8 cellular contexts compared by ENCODE assay signal in the genomic region with DNA sequence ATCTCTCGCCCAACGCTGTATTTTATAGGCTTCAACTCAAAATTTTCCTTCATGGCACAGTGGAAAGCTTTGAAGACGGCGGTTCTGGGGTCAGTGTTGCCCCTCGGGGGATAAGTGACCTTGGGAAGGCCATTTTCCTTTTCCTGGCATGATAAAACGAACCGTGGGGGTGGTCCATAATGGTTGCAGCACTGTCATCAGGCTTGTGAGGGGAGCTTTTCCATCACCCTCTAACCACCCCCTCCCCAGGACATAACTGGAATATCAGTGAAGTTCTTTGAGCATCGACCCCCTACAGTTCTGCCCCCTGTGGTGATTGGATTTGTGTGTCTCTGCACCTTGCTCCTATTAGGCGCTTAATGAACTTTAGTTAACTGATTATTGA. TPM values are rescaled to one million over a fixed set of nuclear protein-coding genes. Genes with fewer than 3 reads are reported as not detected.
DNase-seq lines count a peak whose midpoint lies in the region; ATAC-seq lines count a peak whose summit lies in the region.

No MANE protein-coding gene starts in this region.

- peaks cover 12 to 18% (median 17%) of the 10 kb centered on the region in 3 donors for H3K4me1 Mint-ChIP-seq in IgD-negative memory B cell

- H3K4me1 ChIP-seq in mucosa of rectum (ENCODE audit: control insufficient read depth in 2 of 2, insufficient read depth in 2 of 2, low read length in 2 of 2) = peaks cover 26 to 32% of the 10 kb centered on the region in 2 donors

- peak overlapping the region; percentile 89 to 99 (median 91) for H3K27ac Mint-ChIP-seq in IgD-negative memory B cell

- peak overlapping the region; percentile 86 to 98 (median 92) for H3K4me3 Mint-ChIP-seq in IgD-negative memory B cell

- no peaks in the 10 kb centered on the region for H3K36me3 ChIP-seq in mucosa of rectum (ENCODE audit: control insufficient read depth in 2 of 2, insufficient read depth in 2 of 2, low read length in 2 of 2)

- no peaks in the 10 kb centered on the region for H3K9me3 Mint-ChIP-seq in IgD-negative memory B cell

- DNase-seq in COLO829 (ENCODE audit: low spot score) (peak; percentile 21), cerebellar cortex (ENCODE audit: low spot score) (peak; percentile 37), dedifferentiated amniotic fluid mesenchymal stem cell (ENCODE audit: extremely low spot score) (no peak), NCI-H187 treated with DMSO at 0.1 percent for 48 hours (lab: John Stamatoyannopoulos, UW) (no peak)
- no peak for DNase-seq in activated effector memory CD4-positive, alpha-beta T cell treated with anti-CD3 and anti-CD28 coated beads, Interleukin-2, amount 50 U/mL, for 16 hours

- H3K9me3 ChIP-seq in mucosa of rectum (ENCODE audit: control insufficient read depth in 2 of 2, low read length in 2 of 2) = no peaks in the 10 kb centered on the region

- peaks cover 1% of the 10 kb centered on the region for H3K27me3 Mint-ChIP-seq in IgD-negative memory B cell

- H3K27me3 ChIP-seq in mucosa of rectum (ENCODE audit: control insufficient read depth in 2 of 2, insufficient read depth in 2 of 2, low read length in 2 of 2) = no peaks in the 10 kb centered on the region

- H3K27ac ChIP-seq in mucosa of rectum (ENCODE audit: low read depth in 2 of 2, low read length in 2 of 2) = peak overlapping the region; percentile 88 to 95

- H3K4me3 ChIP-seq in mucosa of rectum (ENCODE audit: low read length in 2 of 2) = peak overlapping the region; percentile 68 to 87

- no peaks in the 10 kb centered on the region for H3K36me3 Mint-ChIP-seq in IgD-negative memory B cell

- peak overlapping the region; percentile 89 to 96 for H3K9ac ChIP-seq in mucosa of rectum (ENCODE audit: low read depth in 1 of 2, low read length in 2 of 2)

- no peak for ATAC-seq in GM19455 (IDR thresholded peaks at IDR 0.05; ENCODE audit: unreplicated experiment)

RNA-seq across cellular contexts. Expression of gene FOS, which starts 16.0 kb away (rescaled TPM):
- 487 TPM for polyA plus RNA-seq in IgD-negative memory B cell

Comparison
In these comparisons a context has a peak if more than half of its experiments do, and no peak if none do; other contexts are left out.
1. DNase-seq: peak in COLO829 (single experiment) and cerebellar cortex (single experiment); none in dedifferentiated amniotic fluid mesenchymal stem cell (single experiment), activated effector memory CD4-positive, alpha-beta T cell treated with anti-CD3 and anti-CD28 coated beads, Interleukin-2, amount 50 U/mL, for 16 hours (single experiment) and NCI-H187 treated with DMSO at 0.1 percent for 48 hours (single experiment).